Comparison of ENCODE assay signal across 8 cellular contexts in the genomic region with DNA sequence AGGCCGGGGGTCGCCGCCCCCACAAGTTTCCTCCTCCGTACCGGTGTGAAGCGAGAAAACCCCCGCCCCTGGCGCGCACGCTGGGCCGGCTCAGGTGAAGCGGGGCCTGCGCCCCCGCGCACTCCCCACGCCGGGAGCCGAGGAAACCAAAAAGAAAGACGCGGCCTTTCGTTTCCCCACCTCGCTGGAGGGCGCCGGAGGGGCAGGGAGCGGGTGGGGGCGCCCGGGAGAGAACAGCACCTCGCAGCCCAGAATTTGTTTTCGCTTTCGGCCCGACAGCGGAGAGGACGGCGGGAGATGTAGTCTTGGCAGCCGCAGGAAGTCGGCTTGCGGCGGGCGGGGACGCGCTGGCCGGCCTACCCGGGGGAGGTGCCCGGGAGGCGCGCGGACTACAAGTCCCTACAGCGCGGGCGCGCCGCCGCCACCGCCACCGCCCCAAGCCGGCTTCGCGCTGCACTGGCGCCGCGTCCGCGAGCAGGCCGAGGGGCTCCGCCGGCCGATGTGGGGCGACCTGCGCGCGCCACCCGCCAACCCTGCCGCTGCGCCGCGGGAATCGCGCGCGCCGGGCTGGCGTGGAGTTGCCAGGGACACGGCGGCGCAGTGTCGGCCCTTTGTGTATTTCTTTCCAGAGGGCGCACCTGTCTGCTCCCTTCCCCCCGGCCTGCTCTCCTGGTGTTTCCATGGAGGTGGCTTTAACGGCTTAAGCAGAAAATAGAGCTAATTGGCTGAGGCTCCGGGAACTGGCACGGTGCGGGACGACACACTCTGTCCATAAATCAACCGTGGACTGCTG. TPM values are rescaled to one million over a fixed set of nuclear protein-coding genes. Genes with fewer than 3 reads are reported as not detected.
DNase-seq lines count a peak whose midpoint lies in the region; ATAC-seq and TF ChIP-seq lines count a peak whose summit lies in the region.

A gene with protein sequence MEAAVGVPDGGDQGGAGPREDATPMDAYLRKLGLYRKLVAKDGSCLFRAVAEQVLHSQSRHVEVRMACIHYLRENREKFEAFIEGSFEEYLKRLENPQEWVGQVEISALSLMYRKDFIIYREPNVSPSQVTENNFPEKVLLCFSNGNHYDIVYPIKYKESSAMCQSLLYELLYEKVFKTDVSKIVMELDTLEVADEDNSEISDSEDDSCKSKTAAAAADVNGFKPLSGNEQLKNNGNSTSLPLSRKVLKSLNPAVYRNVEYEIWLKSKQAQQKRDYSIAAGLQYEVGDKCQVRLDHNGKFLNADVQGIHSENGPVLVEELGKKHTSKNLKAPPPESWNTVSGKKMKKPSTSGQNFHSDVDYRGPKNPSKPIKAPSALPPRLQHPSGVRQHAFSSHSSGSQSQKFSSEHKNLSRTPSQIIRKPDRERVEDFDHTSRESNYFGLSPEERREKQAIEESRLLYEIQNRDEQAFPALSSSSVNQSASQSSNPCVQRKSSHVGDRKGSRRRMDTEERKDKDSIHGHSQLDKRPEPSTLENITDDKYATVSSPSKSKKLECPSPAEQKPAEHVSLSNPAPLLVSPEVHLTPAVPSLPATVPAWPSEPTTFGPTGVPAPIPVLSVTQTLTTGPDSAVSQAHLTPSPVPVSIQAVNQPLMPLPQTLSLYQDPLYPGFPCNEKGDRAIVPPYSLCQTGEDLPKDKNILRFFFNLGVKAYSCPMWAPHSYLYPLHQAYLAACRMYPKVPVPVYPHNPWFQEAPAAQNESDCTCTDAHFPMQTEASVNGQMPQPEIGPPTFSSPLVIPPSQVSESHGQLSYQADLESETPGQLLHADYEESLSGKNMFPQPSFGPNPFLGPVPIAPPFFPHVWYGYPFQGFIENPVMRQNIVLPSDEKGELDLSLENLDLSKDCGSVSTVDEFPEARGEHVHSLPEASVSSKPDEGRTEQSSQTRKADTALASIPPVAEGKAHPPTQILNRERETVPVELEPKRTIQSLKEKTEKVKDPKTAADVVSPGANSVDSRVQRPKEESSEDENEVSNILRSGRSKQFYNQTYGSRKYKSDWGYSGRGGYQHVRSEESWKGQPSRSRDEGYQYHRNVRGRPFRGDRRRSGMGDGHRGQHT (minus strand): TSS at position 292 of the 793 bp plus-strand sequence. CDS start 616 bp downstream, outside the sequence.

- H3K4me1 ChIP-seq in DOHH2 (ENCODE audit: control insufficient read depth, low read length): peaks cover 38% of the 10 kb centered on the region
- peaks cover 19% of the 10 kb centered on the region for H3K4me1 ChIP-seq in Karpas-422 (ENCODE audit: low read length)

- intact Hi-C loops in activated T-helper 1 cell treated with anti-CD3 and anti-CD28 coated beads, Interleukin-12 subunit alpha, Interleukin-12 subunit beta, Interleukin-2, Interleukin-4 antibody, amounts not matched to agents 30 ng/mL and 10 ng/mL and 1 ng/mL, durations not matched to agents 14 hours and 24 hours and 36 hours (cut with micrococcal nuclease): loop anchor here (1.0 to 5.0 kb wide), 14 partner anchors 82 to 1667 kb away; a partner anchor contains a TSS

- peaks cover 26% of the 10 kb centered on the region for H3F3A ChIP-seq in DOHH2 (ENCODE audit: control insufficient read depth, insufficient read depth)

- H3K4me3 Mint-ChIP-seq in activated T-helper 1 cell treated with anti-CD3 and anti-CD28 coated beads, Interleukin-12 subunit alpha, Interleukin-12 subunit beta, Interleukin-2, Interleukin-4 antibody, amounts not matched to agents 30 ng/mL and 10 ng/mL and 1 ng/mL, durations not matched to agents 14 hours and 24 hours and 36 hours: peak within 1 kb of the TSS; percentile 99
- H3K4me3 Mint-ChIP-seq in naive B cell: peak within 1 kb of the TSS; percentile 85 to 95 (median 93)
- H3K4me3 Mint-ChIP-seq in stimulated activated memory B cell treated with anti-CD40 and anti-IgM and Interleukin-4, amounts not matched to agents 10 μg/mL and 1 μg/mL and 100 μg/mL, for 72 hours: peak within 1 kb of the TSS; percentile 92

- H3K4me2 ChIP-seq in DOHH2 (ENCODE audit: low read length): peak within 1 kb of the TSS; percentile 90
- H3K4me2 ChIP-seq in Karpas-422 (ENCODE audit: low read depth, low read length, poor library complexity, severe bottlenecking): peak within 1 kb of the TSS; percentile 84

- H3K9ac ChIP-seq in Karpas-422 (ENCODE audit: low read length): peak within 1 kb of the TSS; percentile 83

- H3K9me2 ChIP-seq in DOHH2 (replicated peaks; ENCODE audit: control insufficient read depth, low read length) (no peaks in the 10 kb centered on the region), Karpas-422 (replicated peaks; ENCODE audit: insufficient read depth, low read length) (no peaks in the 10 kb centered on the region)

- H3K9me3 ChIP-seq in DOHH2 (ENCODE audit: control insufficient read depth, insufficient read depth, low read length) (no peaks in the 10 kb centered on the region), Karpas-422 (ENCODE audit: low read length) (no peaks in the 10 kb centered on the region)

- peaks cover 31% of the 10 kb centered on the region for H3K36me3 ChIP-seq in DOHH2 (ENCODE audit: control insufficient read depth, low read length)
- H3K36me3 ChIP-seq in Karpas-422 (ENCODE audit: insufficient read depth, low read length): no peaks in the 10 kb centered on the region

- H3K4me1 Mint-ChIP-seq in activated T-helper 1 cell treated with anti-CD3 and anti-CD28 coated beads, Interleukin-12 subunit alpha, Interleukin-12 subunit beta, Interleukin-2, Interleukin-4 antibody, amounts not matched to agents 30 ng/mL and 10 ng/mL and 1 ng/mL, durations not matched to agents 14 hours and 24 hours and 36 hours (ENCODE audit: low read depth): peaks cover 29% of the 10 kb centered on the region
- H3K4me1 Mint-ChIP-seq in naive B cell: peaks cover 20 to 31% (median 26%) of the 10 kb centered on the region in 3 donors
- H3K4me1 Mint-ChIP-seq in stimulated activated memory B cell treated with anti-CD40 and anti-IgM and Interleukin-4, amounts not matched to agents 10 μg/mL and 1 μg/mL and 100 μg/mL, for 72 hours: peaks cover 27% of the 10 kb centered on the region

- H3K36me3 Mint-ChIP-seq in activated T-helper 1 cell treated with anti-CD3 and anti-CD28 coated beads, Interleukin-12 subunit alpha, Interleukin-12 subunit beta, Interleukin-2, Interleukin-4 antibody, amounts not matched to agents 30 ng/mL and 10 ng/mL and 1 ng/mL, durations not matched to agents 14 hours and 24 hours and 36 hours (ENCODE audit: low read depth): peaks cover 8% of the 10 kb centered on the region
- peaks cover 0 to 3% of the 10 kb centered on the region in 2 donors for H3K36me3 Mint-ChIP-seq in naive B cell
- no peaks in the 10 kb centered on the region for H3K36me3 Mint-ChIP-seq in stimulated activated memory B cell treated with anti-CD40 and anti-IgM and Interleukin-4, amounts not matched to agents 10 μg/mL and 1 μg/mL and 100 μg/mL, for 72 hours

- H4K20me1 ChIP-seq in DOHH2 (ENCODE audit: control insufficient read depth, insufficient read depth, low read depth, low read length): peaks cover 4% of the 10 kb centered on the region; the same call in 1 of the 2 replicates
- H4K20me1 ChIP-seq in Karpas-422 (ENCODE audit: insufficient read depth, low read depth, low read length): peaks cover 19% of the 10 kb centered on the region; the same call in 1 of the 2 replicates

- peak; percentile 99 for DNase-seq in Karpas-422
- peak; percentile 96 for DNase-seq in RKO (ENCODE audit: low spot score)
- DNase-seq in activated T-helper 1 cell treated with anti-CD3 and anti-CD28 coated beads, Interleukin-12 subunit alpha, Interleukin-12 subunit beta, Interleukin-2, Interleukin-4 antibody, amounts not matched to agents 30 ng/mL and 10 ng/mL and 1 ng/mL, durations not matched to agents 14 hours and 24 hours and 36 hours (ENCODE audit: low spot score): peak; percentile 95
- DNase-seq in fibroblast of gingiva (ENCODE audit: low read depth): peak; percentile 97
- peak; percentile 97 for DNase-seq in naive B cell

- H3K79me2 ChIP-seq in DOHH2 (ENCODE audit: control insufficient read depth, low read length) (peaks cover 53% of the 10 kb centered on the region), Karpas-422 (ENCODE audit: low read length) (peaks cover 40% of the 10 kb centered on the region)

- peak within 1 kb of the TSS; percentile 99 for H3K27ac Mint-ChIP-seq in activated T-helper 1 cell treated with anti-CD3 and anti-CD28 coated beads, Interleukin-12 subunit alpha, Interleukin-12 subunit beta, Interleukin-2, Interleukin-4 antibody, amounts not matched to agents 30 ng/mL and 10 ng/mL and 1 ng/mL, durations not matched to agents 14 hours and 24 hours and 36 hours
- peak within 1 kb of the TSS; percentile 95 to 99 (median 98) for H3K27ac Mint-ChIP-seq in naive B cell
- peak within 1 kb of the TSS; percentile 94 for H3K27ac Mint-ChIP-seq in stimulated activated memory B cell treated with anti-CD40 and anti-IgM and Interleukin-4, amounts not matched to agents 10 μg/mL and 1 μg/mL and 100 μg/mL, for 72 hours

- peak; percentile 49 for TF ChIP-seq CTCF in DOHH2 (IDR thresholded peaks at IDR 0.05; ENCODE audit: low read depth, low read length, poor library complexity, severe bottlenecking)

- peak within 1 kb of the TSS; percentile 85 for H3K27ac ChIP-seq in DOHH2 (ENCODE audit: low read depth, low read length)
- peak within 1 kb of the TSS; percentile 88 for H3K27ac ChIP-seq in Karpas-422 (ENCODE audit: low read length)

- H3K9me3 Mint-ChIP-seq in activated T-helper 1 cell treated with anti-CD3 and anti-CD28 coated beads, Interleukin-12 subunit alpha, Interleukin-12 subunit beta, Interleukin-2, Interleukin-4 antibody, amounts not matched to agents 30 ng/mL and 10 ng/mL and 1 ng/mL, durations not matched to agents 14 hours and 24 hours and 36 hours: no peaks in the 10 kb centered on the region
- H3K9me3 Mint-ChIP-seq in naive B cell: no peaks in the 10 kb centered on the region
- no peaks in the 10 kb centered on the region for H3K9me3 Mint-ChIP-seq in stimulated activated memory B cell treated with anti-CD40 and anti-IgM and Interleukin-4, amounts not matched to agents 10 μg/mL and 1 μg/mL and 100 μg/mL, for 72 hours

- peaks cover 2% of the 10 kb centered on the region for H3K27me3 Mint-ChIP-seq in activated T-helper 1 cell treated with anti-CD3 and anti-CD28 coated beads, Interleukin-12 subunit alpha, Interleukin-12 subunit beta, Interleukin-2, Interleukin-4 antibody, amounts not matched to agents 30 ng/mL and 10 ng/mL and 1 ng/mL, durations not matched to agents 14 hours and 24 hours and 36 hours (ENCODE audit: insufficient read depth)
- no peaks in the 10 kb centered on the region for H3K27me3 Mint-ChIP-seq in naive B cell
- H3K27me3 Mint-ChIP-seq in stimulated activated memory B cell treated with anti-CD40 and anti-IgM and Interleukin-4, amounts not matched to agents 10 μg/mL and 1 μg/mL and 100 μg/mL, for 72 hours: no peaks in the 10 kb centered on the region

- no peaks in the 10 kb centered on the region for H3K27me3 ChIP-seq in DOHH2 (ENCODE audit: control insufficient read depth, low read length)
- no peaks in the 10 kb centered on the region for H3K27me3 ChIP-seq in Karpas-422 (ENCODE audit: low read length)

- peak within 1 kb of the TSS; percentile 56 for H2AFZ ChIP-seq in Karpas-422 (ENCODE audit: low read length)

- peak; percentile 83 for ATAC-seq in GM21825 (IDR thresholded peaks at IDR 0.05; ENCODE audit: unreplicated experiment)
- peak; percentile 72 to 76 for ATAC-seq in naive B cell (ENCODE audit: low read depth in 2 of 2)
- ATAC-seq in stimulated activated memory B cell treated with anti-CD40 and anti-IgM and Interleukin-4, amounts not matched to agents 10 μg/mL and 1 μg/mL and 100 μg/mL, for 72 hours: peak; percentile 95

- H3K4me3 ChIP-seq in DOHH2 (ENCODE audit: low read length) (peak within 1 kb of the TSS; percentile 100), Karpas-422 (ENCODE audit: low read length) (peak within 1 kb of the TSS; percentile 80)

RNA-seq across cellular contexts. Expression of the gene that starts here (rescaled TPM):
- total RNA-seq in Karpas-422 (2014; rRNA removed; shearing (Covaris generic); ENCODE audit: low replicate concordance): 18.2 and 62.1 TPM in 2 replicates
- total RNA-seq in activated T-helper 1 cell treated with anti-CD3 and anti-CD28 coated beads, Interleukin-12 subunit alpha, Interleukin-12 subunit beta, Interleukin-2, Interleukin-4 antibody, amounts not matched to agents 30 ng/mL and 10 ng/mL and 1 ng/mL, durations not matched to agents 14 hours and 24 hours and 36 hours: 76.9 and 80.9 TPM in 2 replicates
- polyA plus RNA-seq in naive B cell (ENCODE audit: low read depth in 6 of 6): 10 to 100 TPM; 11.9 to 20.1 (median 15.4) TPM

Comparison
In these comparisons a context has a peak if more than half of its experiments do, and no peak if none do; other contexts are left out.
1. Peak in every context shown above with its lines: DNase-seq, ATAC-seq, H3K4me3 ChIP-seq and H3K27ac ChIP-seq.